ENCODE assay signal across 21 cellular contexts in genomic region chr3:37491776-37492175, GRCh38. TPM values are rescaled to one million over a fixed set of nuclear protein-coding genes. Genes with fewer than 3 reads are reported as not detected.
DNase-seq lines count a peak whose midpoint lies in the region; ATAC-seq and TF ChIP-seq lines count a peak whose summit lies in the region.
"Had no signal": no experiment of that assay in that cellular context is flagged by ENCODE, and none has a peak within 500 bp of the region (broad histone marks: within the 10 kb centered on the region; RNA-seq: fewer than 3 reads in every experiment).

No MANE protein-coding gene starts in this region.

- ATAC-seq in heart left ventricle (no peak), left ventricle myocardium superior (no peak), HG03025 (IDR thresholded peaks at IDR 0.05; ENCODE audit: low FRiP score, unreplicated experiment) (no peak)
- ATAC-seq: activated T-helper 17 cell treated with anti-CD3 and anti-CD28 coated beads, Interleukin-2, amount 50 U/mL, for 72 hours; naive thymus-derived CD4-positive, alpha-beta T cell had no signal

- H3K27me3 ChIP-seq in heart left ventricle: no peaks in the 10 kb centered on the region
- H3K27me3 ChIP-seq in ascending aorta: no peaks in the 10 kb centered on the region
- no peaks in the 10 kb centered on the region for H3K27me3 ChIP-seq in neuronal stem cell (ENCODE audit: control insufficient read depth in 3 of 3, insufficient read depth in 3 of 3, low read depth in 1 of 3, low read length in 3 of 3)
- H3K27me3 ChIP-seq in tibial artery: no peaks in the 10 kb centered on the region
- H3K27me3 ChIP-seq in endodermal cell (ENCODE audit: control insufficient read depth, insufficient read depth, low read length, poor library complexity, severe bottlenecking): no peaks in the 10 kb centered on the region
- H3K27me3 ChIP-seq: ovary, sigmoid colon, vagina had no signal

- H3K9me3 Mint-ChIP-seq in endodermal cell: no peaks in the 10 kb centered on the region
- H3K9me3 Mint-ChIP-seq: activated T-helper 17 cell treated with anti-CD3 and anti-CD28 coated beads, Interleukin-2, amount 50 U/mL, for 72 hours; HFFc6 had no signal

- H3K27me3 Mint-ChIP-seq in endodermal cell (ENCODE audit: insufficient read depth): no peaks in the 10 kb centered on the region

- H3K4me3 ChIP-seq in heart left ventricle: no peak overlapping the region
- no peak overlapping the region for H3K4me3 ChIP-seq in ascending aorta
- no peak overlapping the region for H3K4me3 ChIP-seq in neuronal stem cell (ENCODE audit: low read length in 2 of 2)
- H3K4me3 ChIP-seq in tibial artery: no peak overlapping the region
- H3K4me3 ChIP-seq in endodermal cell (ENCODE audit: low read length): no peak overlapping the region
- H3K4me3 ChIP-seq: ovary, sigmoid colon, vagina had no signal

- TF ChIP-seq POLR2A in heart left ventricle (IDR thresholded peaks at IDR 0.05): no peak

- H2AK5ac ChIP-seq in neuronal stem cell (ENCODE audit: low read depth, low read length): no peak overlapping the region

- no peak overlapping the region for H2BK5ac ChIP-seq in neuronal stem cell (ENCODE audit: low read length)

- peaks cover 61% of the 10 kb centered on the region for H3K36me3 Mint-ChIP-seq in endodermal cell (ENCODE audit: low read depth)
- H3K36me3 Mint-ChIP-seq: activated naive CD8-positive, alpha-beta T cell treated with anti-CD3 and anti-CD28 coated beads, Interleukin-2, amount 10 ng/mL, durations not matched to agents 7 days and 5 days had no signal

- no peak overlapping the region for H4K91ac ChIP-seq in neuronal stem cell (ENCODE audit: low read depth, low read length, poor library complexity)

- H3K27ac ChIP-seq in heart left ventricle (peak overlapping the region; percentile 16 to 86 (median 72)), ascending aorta (peak overlapping the region; percentile 85 to 90), neuronal stem cell (replicated peaks; ENCODE audit: low read length) (no peak overlapping the region), tibial artery (peak overlapping the region; percentile 78 to 81), endodermal cell (ENCODE audit: low read depth, low read length) (no peak overlapping the region)
- H3K27ac ChIP-seq: epithelial cell of prostate, ovary, vagina had no signal

- 76 to 95% (median 88%) methylated on average over 2 of the region's 2 CpGs for WGBS in heart left ventricle, 4 donors
- WGBS in neuronal stem cell (ENCODE audit: extremely low coverage in 2 of 2, insufficient read length in 2 of 2, insufficient replicate concordance in 1 of 2), 2 donors: no CpG with 5 or more reads among the region's 2 CpGs
- WGBS in endodermal cell (ENCODE audit: insufficient coverage in 1 of 2, insufficient read length in 1 of 2), 2 experiments: 86 to 100% methylated on average over 1 to 2 of the region's 2 CpGs

- H2BK15ac ChIP-seq in neuronal stem cell (ENCODE audit: low read length): no peak overlapping the region

- peak overlapping the region; percentile 46 for H2AFZ ChIP-seq in neuronal stem cell (ENCODE audit: low read length)

- H3K18ac ChIP-seq in neuronal stem cell (ENCODE audit: low read length): no peak overlapping the region

- H3K23ac ChIP-seq in neuronal stem cell (ENCODE audit: low read depth, low read length, poor library complexity): no peak overlapping the region

- H3K4me2 ChIP-seq in neuronal stem cell (ENCODE audit: insufficient read depth, low read length, poor library complexity, severe bottlenecking): no peak overlapping the region

- no peak overlapping the region for H3K4me3 Mint-ChIP-seq in endodermal cell
- H3K4me3 Mint-ChIP-seq: activated naive CD8-positive, alpha-beta T cell treated with anti-CD3 and anti-CD28 coated beads, Interleukin-2, amount 10 ng/mL, durations not matched to agents 7 days and 5 days; activated T-helper 17 cell treated with anti-CD3 and anti-CD28 coated beads, Interleukin-2, amount 50 U/mL, for 72 hours; HFFc6; naive thymus-derived CD4-positive, alpha-beta T cell had no signal

- H3K27ac Mint-ChIP-seq in endodermal cell: no peak overlapping the region
- H3K27ac Mint-ChIP-seq: activated naive CD8-positive, alpha-beta T cell treated with anti-CD3 and anti-CD28 coated beads, Interleukin-2, amount 10 ng/mL, durations not matched to agents 7 days and 5 days; activated T-helper 17 cell treated with anti-CD3 and anti-CD28 coated beads, Interleukin-2, amount 50 U/mL, for 72 hours; HFFc6; naive thymus-derived CD4-positive, alpha-beta T cell had no signal

- H3K4me1 ChIP-seq in heart left ventricle (peaks cover 16 to 68% (median 47%) of the 10 kb centered on the region in 12 donors), ascending aorta (peaks cover 7 to 47% of the 10 kb centered on the region in 2 donors), neuronal stem cell (ENCODE audit: control insufficient read depth in 2 of 2, insufficient read depth in 1 of 2, low read depth in 1 of 2, low read length in 2 of 2) (peaks cover 4 to 18% of the 10 kb centered on the region in 2 donors), tibial artery (peaks cover 3 to 46% (median 40%) of the 10 kb centered on the region in 4 donors), endodermal cell (ENCODE audit: control insufficient read depth, insufficient read depth, low read length) (no peaks in the 10 kb centered on the region)

- no peak for DNase-seq in heart left ventricle
- DNase-seq in left ventricle myocardium superior: no peak
- no peak for DNase-seq in ascending aorta (ENCODE audit: low spot score in 2 of 2)
- no peak for DNase-seq in neuronal stem cell (ENCODE audit: low spot score)
- DNase-seq in tibial artery: no peak
- DNase-seq in endodermal cell: no peak
- DNase-seq in activated CD8-positive, alpha-beta memory T cell treated with anti-CD3 and anti-CD28 coated beads for 24 hours: no peak
- DNase-seq: activated naive CD8-positive, alpha-beta T cell treated with anti-CD3 and anti-CD28 coated beads, Interleukin-2, amount 10 ng/mL, durations not matched to agents 7 days and 5 days; C1 segment of cervical spinal cord; HFFc6; naive thymus-derived CD4-positive, alpha-beta T cell; NCI-H526 treated with DMSO at 0.1 percent for 48 hours; ovary; RPMI8226; sigmoid colon; stimulated activated naive CD4-positive, alpha-beta T cell treated with Interleukin-2 at 50 U/mL for 16 hours had no signal

- H3K4ac ChIP-seq in neuronal stem cell (ENCODE audit: low read length): no peak overlapping the region

- intact Hi-C loops in heart left ventricle (cut with DNase I): loop anchor here in 6 of 10 donors (2.0 to 5.0 kb wide), 2 partner anchors 34 to 35 kb away; no protein-coding TSS in a partner anchor
- intact Hi-C loops in left ventricle myocardium superior (cut with micrococcal nuclease): no loop called here
- intact Hi-C loops in ascending aorta (cut with DNase I): loop anchor here (5.0 kb wide), 1 partner anchor 36 kb away; no protein-coding TSS in a partner anchor
- intact Hi-C loops in tibial artery (cut with DNase I; ENCODE audit: low total_unique reads): no loop called here

- no peaks in the 10 kb centered on the region for H3K79me1 ChIP-seq in neuronal stem cell (ENCODE audit: low read depth, low read length)

- peaks cover 4% of the 10 kb centered on the region for H3K4me1 Mint-ChIP-seq in endodermal cell
- H3K4me1 Mint-ChIP-seq: activated naive CD8-positive, alpha-beta T cell treated with anti-CD3 and anti-CD28 coated beads, Interleukin-2, amount 10 ng/mL, durations not matched to agents 7 days and 5 days; activated T-helper 17 cell treated with anti-CD3 and anti-CD28 coated beads, Interleukin-2, amount 50 U/mL, for 72 hours had no signal

- no peak overlapping the region for H4K8ac ChIP-seq in neuronal stem cell (ENCODE audit: low read depth, low read length)

- TF ChIP-seq CTCF in heart left ventricle (IDR thresholded peaks at IDR 0.05) (no peak), ascending aorta (IDR thresholded peaks at IDR 0.05) (no peak), tibial artery (IDR thresholded peaks at IDR 0.05) (no peak), endodermal cell (conservative IDR thresholded peaks at IDR 0.05) (no peak)

- H3K9ac ChIP-seq in neuronal stem cell (ENCODE audit: low read depth, low read length, poor library complexity): no peak overlapping the region
- no peak overlapping the region for H3K9ac ChIP-seq in endodermal cell (ENCODE audit: extremely low read depth, low read length, poor library complexity, severe bottlenecking)

- no peak overlapping the region for H3K14ac ChIP-seq in neuronal stem cell (ENCODE audit: low read length)

- H2BK120ac ChIP-seq in neuronal stem cell (ENCODE audit: low read depth, low read length): no peak overlapping the region

- H3K9me3 ChIP-seq in heart left ventricle (no peaks in the 10 kb centered on the region), ascending aorta (no peaks in the 10 kb centered on the region), neuronal stem cell (replicated peaks in 1 of 2; ENCODE audit: control insufficient read depth in 2 of 2, insufficient read depth in 1 of 2, low read depth in 1 of 2, low read length in 2 of 2) (peaks cover 0 to 9% of the 10 kb centered on the region in 2 donors), tibial artery (no peaks in the 10 kb centered on the region), endodermal cell (ENCODE audit: control insufficient read depth, low read length) (peaks cover 18% of the 10 kb centered on the region)
- H3K9me3 ChIP-seq: ovary, sigmoid colon, vagina had no signal

- peaks cover 0 to 30% (median 0%) of the 10 kb centered on the region in 9 donors for H3K36me3 ChIP-seq in heart left ventricle
- H3K36me3 ChIP-seq in ascending aorta: peaks cover 2 to 13% of the 10 kb centered on the region in 2 donors
- no peaks in the 10 kb centered on the region for H3K36me3 ChIP-seq in neuronal stem cell (replicated peaks in 1 of 2; ENCODE audit: control insufficient read depth in 2 of 2, insufficient read depth in 2 of 2, low read length in 2 of 2)
- H3K36me3 ChIP-seq in tibial artery: peaks cover 0 to 5% (median 0%) of the 10 kb centered on the region in 3 donors
- H3K36me3 ChIP-seq in endodermal cell (ENCODE audit: control insufficient read depth, insufficient read depth, low read length): peaks cover 12% of the 10 kb centered on the region
- H3K36me3 ChIP-seq: ovary, vagina had no signal

- H2BK12ac ChIP-seq in neuronal stem cell (ENCODE audit: low read length): no peak overlapping the region

RNA-seq across cellular contexts. Expression of gene ITGA9, which starts 39.8 kb away (rescaled TPM):
- total RNA-seq in heart left ventricle: 10 to 100 TPM; 49.7 to 93.6 (median 58.9) TPM
- 10 to 100 TPM; 11.8 to 32.4 TPM for polyA plus RNA-seq in heart left ventricle
- 44.2 TPM for total RNA-seq in left ventricle myocardium superior
- total RNA-seq in ascending aorta: 56.5 TPM
- polyA plus RNA-seq in neuronal stem cell (2013, experiment 1 of 2): 0.25 TPM
- polyA plus RNA-seq in neuronal stem cell (2013, experiment 2 of 2): 0.35 TPM
- 10 to 100 TPM; 85.8 to 90.7 TPM for total RNA-seq in endodermal cell
- 5.6 TPM for polyA plus RNA-seq in endodermal cell (2013, experiment 1 of 2)
- 8.2 TPM for polyA plus RNA-seq in endodermal cell (2013, experiment 2 of 2)
- total RNA-seq: bronchial epithelial cell, HFFc6 had no signal

Comparison
In these comparisons a context has a peak if more than half of its experiments do, and no peak if none do; other contexts are left out.
1. intact Hi-C loops: an anchor here in heart left ventricle (2.0 to 5.0 kb wide) and ascending aorta (5.0 kb wide); none called in left ventricle myocardium superior and tibial artery.
2. H3K27ac ChIP-seq: peak in heart left ventricle (12 of 12), ascending aorta (2 of 2) and tibial artery (2 of 2); none in neuronal stem cell (single experiment) and endodermal cell (single experiment).